17 cellular contexts compared by ENCODE assay signal in genomic region chr2:232295971-232296370, GRCh38.
DNase-seq lines count a peak whose midpoint lies in the region; ATAC-seq and TF ChIP-seq lines count a peak whose summit lies in the region.
"Had no signal": no experiment of that assay in that cellular context is flagged by ENCODE, and none has a peak within 500 bp of the region (broad histone marks: within the 10 kb centered on the region; RNA-seq: fewer than 3 reads in every experiment).

No MANE protein-coding gene starts in this region.

- H3K27ac ChIP-seq in right atrium auricular region (no peak overlapping the region), heart left ventricle (no peak overlapping the region), trophoblast cell (ENCODE audit: low read depth, low read length) (no peak overlapping the region)
- H3K27ac ChIP-seq: BLaER1 treated with 17β-estradiol and CSF1 and Interleukin-3, amounts not matched to agents 10 nM and 100 nM; GM23248; HL-60 had no signal

- H4K91ac ChIP-seq in trophoblast cell (ENCODE audit: low read depth, low read length), result no peak overlapping the region

- TF ChIP-seq CTCF in right atrium auricular region (IDR thresholded peaks at IDR 0.05) (no peak), heart left ventricle (IDR thresholded peaks at IDR 0.05) (no peak), LNCaP clone FGC (IDR thresholded peaks at IDR 0.05; ENCODE audit: control insufficient read depth, extremely low read depth, insufficient read depth) (no peak)

- H3K23ac ChIP-seq in trophoblast cell (ENCODE audit: low read length), result no peak overlapping the region

- H3K27me3 ChIP-seq in right atrium auricular region (no peaks in the 10 kb centered on the region), heart left ventricle (no peaks in the 10 kb centered on the region), trophoblast cell (ENCODE audit: insufficient read depth, low read length) (no peaks in the 10 kb centered on the region)
- H3K27me3 ChIP-seq: BLaER1 treated with 17β-estradiol and CSF1 and Interleukin-3, amounts not matched to agents 10 nM and 100 nM had no signal

- H3K79me2 ChIP-seq in trophoblast cell (ENCODE audit: control insufficient read depth, insufficient read depth, low read length, poor library complexity), result no peaks in the 10 kb centered on the region

- H2AK5ac ChIP-seq in trophoblast cell (ENCODE audit: low read length), result no peak overlapping the region

- H3K14ac ChIP-seq in trophoblast cell (ENCODE audit: low read length), result no peak overlapping the region

- H4K8ac ChIP-seq in trophoblast cell (ENCODE audit: low read depth, low read length), result no peak overlapping the region

- H4K12ac ChIP-seq in trophoblast cell (ENCODE audit: low read depth, low read length), result no peak overlapping the region

- no peak for TF ChIP-seq POLR2A in heart left ventricle (IDR thresholded peaks at IDR 0.05)

- H2AFZ ChIP-seq in trophoblast cell (ENCODE audit: insufficient read depth, low read length, poor library complexity), result no peak overlapping the region
- H2AFZ ChIP-seq: GM23248 had no signal

- peak; percentile 2 for DNase-seq in right atrium auricular region (ENCODE audit: low spot score)
- no peak for DNase-seq in heart left ventricle
- DNase-seq in LNCaP clone FGC (ENCODE audit: low read depth), result peak; percentile 81
- DNase-seq in trophoblast cell, result peak; percentile 71 to 83
- no peak for DNase-seq in SW 1271 (lab: John Stamatoyannopoulos, UW)
- DNase-seq: CD4-positive, CD25-positive, alpha-beta regulatory T cell; CD8-positive, alpha-beta memory T cell; COR-L47; DMS 273 treated with DMSO at 0.1 percent for 48 hours; DMS53; DND-41; GM23248 had no signal

- no peak overlapping the region for H3K4me3 ChIP-seq in right atrium auricular region
- no peak overlapping the region for H3K4me3 ChIP-seq in heart left ventricle
- H3K4me3 ChIP-seq in LNCaP clone FGC (ENCODE audit: low read depth, low read length), result no peak overlapping the region
- no peak overlapping the region for H3K4me3 ChIP-seq in trophoblast cell (ENCODE audit: low read depth, low read length)
- H3K4me3 ChIP-seq: BLaER1 treated with 17β-estradiol and CSF1 and Interleukin-3, amounts not matched to agents 10 nM and 100 nM; GM23248; HAP-1 had no signal

- H3K18ac ChIP-seq in trophoblast cell (ENCODE audit: low read length), result no peak overlapping the region

- H3K4me1 ChIP-seq in right atrium auricular region, result no peaks in the 10 kb centered on the region
- H3K4me1 ChIP-seq in heart left ventricle, result peaks cover 0 to 6% (median 0%) of the 10 kb centered on the region in 12 donors
- H3K4me1 ChIP-seq in trophoblast cell (ENCODE audit: control insufficient read depth in 1 of 2, insufficient read depth in 2 of 2, low read length in 2 of 2), result no peaks in the 10 kb centered on the region
- H3K4me1 ChIP-seq: HAP-1 had no signal

- no peak overlapping the region for H3K4ac ChIP-seq in trophoblast cell (ENCODE audit: low read depth, low read length)

- intact Hi-C loops in heart left ventricle (cut with DNase I), result no loop called here

- H2BK5ac ChIP-seq in trophoblast cell (ENCODE audit: low read depth, low read length, poor library complexity), result no peak overlapping the region

- H3K36me3 ChIP-seq in right atrium auricular region (no peaks in the 10 kb centered on the region), heart left ventricle (peaks cover 0 to 19% (median 10%) of the 10 kb centered on the region in 9 donors), trophoblast cell (ENCODE audit: control insufficient read depth in 1 of 2, insufficient read depth in 2 of 2, low read length in 2 of 2) (peaks cover 0 to 2% of the 10 kb centered on the region in 2 experiments)
- H3K36me3 ChIP-seq: HAP-1 had no signal

- ATAC-seq in heart left ventricle (no peak), HG02763 (IDR thresholded peaks at IDR 0.05; ENCODE audit: unreplicated experiment) (no peak)
- ATAC-seq: HepG2 had no signal

- no peak overlapping the region for H2BK120ac ChIP-seq in trophoblast cell (ENCODE audit: insufficient read depth, low read length, poor library complexity)

- H3K9me3 ChIP-seq in right atrium auricular region (no peaks in the 10 kb centered on the region), heart left ventricle (no peaks in the 10 kb centered on the region), trophoblast cell (ENCODE audit: insufficient read depth, low read depth, low read length) (no peaks in the 10 kb centered on the region)
- H3K9me3 ChIP-seq: BLaER1 treated with 17β-estradiol and CSF1 and Interleukin-3, amounts not matched to agents 10 nM and 100 nM; HAP-1 had no signal

- H3K4me2 ChIP-seq in trophoblast cell (ENCODE audit: low read length), result no peak overlapping the region

- no peak overlapping the region for H2BK12ac ChIP-seq in trophoblast cell (ENCODE audit: low read length)

- 93 to 100% (median 97%) methylated on average over 1 of the region's 1 CpG for WGBS in heart left ventricle, 4 donors
- no CpG with 5 or more reads among the region's 1 CpG for WGBS in trophoblast cell (ENCODE audit: extremely low coverage, insufficient coverage, insufficient read length)

- H3K79me1 ChIP-seq in trophoblast cell (ENCODE audit: low read length), result no peaks in the 10 kb centered on the region

- H3K9ac ChIP-seq in trophoblast cell (ENCODE audit: low read length), result no peak overlapping the region
- H3K9ac ChIP-seq: BLaER1 treated with 17β-estradiol and CSF1 and Interleukin-3, amounts not matched to agents 10 nM and 100 nM; GM23248 had no signal

Comparison
In these comparisons a context has a peak if more than half of its experiments do, and no peak if none do; other contexts are left out.
1. DNase-seq: peak in right atrium auricular region (single experiment), LNCaP clone FGC (single experiment) and trophoblast cell (2 of 2); none in heart left ventricle (0 of 5) and SW 1271 (0 of 2).